In genomic region chr4:2723751-2724150, GRCh38 we compare ENCODE assay signal across 17 cellular contexts. TPM values are rescaled to one million over a fixed set of nuclear protein-coding genes. Genes with fewer than 3 reads are reported as not detected.
DNase-seq lines count a peak whose midpoint lies in the region; ATAC-seq and TF ChIP-seq lines count a peak whose summit lies in the region.
"Had no signal": no experiment of that assay in that cellular context is flagged by ENCODE, and none has a peak within 500 bp of the region (broad histone marks: within the 10 kb centered on the region; RNA-seq: fewer than 3 reads in every experiment).

No MANE protein-coding gene starts in this region.

- 89 to 92% methylated on average over 3 of the region's 3 CpGs for WGBS in sigmoid colon, 2 donors

- H3K4me1 Mint-ChIP-seq in activated T-cell treated with anti-CD3 and anti-CD28 coated beads, Interleukin-2, amount 50 U/mL, for 72 hours (ENCODE audit: low read depth), result peaks cover 18% of the 10 kb centered on the region
- H3K4me1 Mint-ChIP-seq in Caco-2 (ENCODE audit: low read depth, unreplicated experiment), result no peaks in the 10 kb centered on the region

- BruUV-seq in Caco-2 (replicated peaks; lab: Mats Ljungman, UMichigan), result no TSS peak

- peak overlapping the region; percentile 50 for H3K27ac Mint-ChIP-seq in activated T-cell treated with anti-CD3 and anti-CD28 coated beads, Interleukin-2, amount 50 U/mL, for 72 hours
- H3K27ac Mint-ChIP-seq in Caco-2 (ENCODE audit: unreplicated experiment), result peak overlapping the region; percentile 7

- no peak for TF ChIP-seq POLR2A in sigmoid colon (IDR thresholded peaks at IDR 0.05)

- no peak for ATAC-seq in activated T-cell treated with anti-CD3 and anti-CD28 coated beads, Interleukin-2, amount 50 U/mL, for 72 hours (replicated peaks in 1 of 2)
- ATAC-seq in HG02798 (IDR thresholded peaks at IDR 0.05; ENCODE audit: poor library complexity, unreplicated experiment), result no peak
- ATAC-seq in lower lobe of right lung, result no peak

- TF ChIP-seq CTCF in Caco-2 (IDR thresholded peaks at IDR 0.05; ENCODE audit: insufficient read depth in 1 of 2, low read depth in 1 of 2, low read length in 1 of 2, severe bottlenecking in 1 of 2, unreplicated experiment in 1 of 2), result no peak
- TF ChIP-seq CTCF in choroid plexus epithelial cell (conservative IDR thresholded peaks at IDR 0.05; ENCODE audit: low read depth, low read length), result no peak
- TF ChIP-seq CTCF in sigmoid colon (IDR thresholded peaks at IDR 0.05), result no peak
- no peak for TF ChIP-seq CTCF in coronary artery (IDR thresholded peaks at IDR 0.05)
- TF ChIP-seq CTCF in lower lobe of right lung (IDR thresholded peaks at IDR 0.05), result no peak

- H3K27me3 ChIP-seq in Caco-2 (replicated peaks; ENCODE audit: control insufficient read depth, insufficient read depth, low read length), result no peaks in the 10 kb centered on the region
- H3K27me3 ChIP-seq in sigmoid colon, result no peaks in the 10 kb centered on the region
- H3K27me3 ChIP-seq in lower lobe of right lung (ENCODE audit: low read depth), result no peaks in the 10 kb centered on the region

- H3K4me1 ChIP-seq in Caco-2, result no peaks in the 10 kb centered on the region
- no peaks in the 10 kb centered on the region for H3K4me1 ChIP-seq in sigmoid colon
- no peaks in the 10 kb centered on the region for H3K4me1 ChIP-seq in lower lobe of right lung

- H3K36me3 Mint-ChIP-seq in activated T-cell treated with anti-CD3 and anti-CD28 coated beads, Interleukin-2, amount 50 U/mL, for 72 hours (ENCODE audit: insufficient read depth in 2 of 2), result peaks cover 2 to 15% of the 10 kb centered on the region in 2 donors
- peaks cover 48% of the 10 kb centered on the region for H3K36me3 Mint-ChIP-seq in Caco-2 (ENCODE audit: insufficient read depth, unreplicated experiment)

- no peaks in the 10 kb centered on the region for H3K9me3 Mint-ChIP-seq in activated T-cell treated with anti-CD3 and anti-CD28 coated beads, Interleukin-2, amount 50 U/mL, for 72 hours
- H3K9me3 Mint-ChIP-seq in Caco-2 (ENCODE audit: unreplicated experiment), result no peaks in the 10 kb centered on the region

- no peak for TF ChIP-seq EP300 in sigmoid colon (IDR thresholded peaks at IDR 0.05)

- intact Hi-C loops in Caco-2 (cut with micrococcal nuclease; ENCODE audit: unreplicated experiment) (no loop called here), sigmoid colon (cut with DNase I) (no loop called here), lower lobe of right lung (cut with DNase I) (no loop called here)

- POLR2A ChIA-PET in Caco-2 (lab: Charles Lee), result no interaction called here

- CTCF ChIA-PET in Caco-2 (lab: Charles Lee), result no interaction called here

- H3K4me3 ChIP-seq in Caco-2 (ENCODE audit: low read depth, low read length) (no peak overlapping the region), choroid plexus epithelial cell (ENCODE audit: low read depth, low read length) (no peak overlapping the region), sigmoid colon (no peak overlapping the region), coronary artery (no peak overlapping the region), lower lobe of right lung (no peak overlapping the region)

- no peaks in the 10 kb centered on the region for H3K36me3 ChIP-seq in Caco-2 (ENCODE audit: control insufficient read depth, insufficient read depth, low read length)
- H3K36me3 ChIP-seq in sigmoid colon, result peaks cover 0 to 72% (median 24%) of the 10 kb centered on the region in 4 donors
- peaks cover 50% of the 10 kb centered on the region for H3K36me3 ChIP-seq in lower lobe of right lung

- H3K27me3 Mint-ChIP-seq in activated T-cell treated with anti-CD3 and anti-CD28 coated beads, Interleukin-2, amount 50 U/mL, for 72 hours (ENCODE audit: low read depth), result no peaks in the 10 kb centered on the region
- no peaks in the 10 kb centered on the region for H3K27me3 Mint-ChIP-seq in Caco-2 (ENCODE audit: insufficient read depth, unreplicated experiment)

- no peak overlapping the region for H3K27ac ChIP-seq in sigmoid colon
- H3K27ac ChIP-seq in coronary artery, result no peak overlapping the region
- no peak overlapping the region for H3K27ac ChIP-seq in lower lobe of right lung

- no peak for DNase-seq in activated T-cell treated with anti-CD3 and anti-CD28 coated beads, Interleukin-2, amount 50 U/mL, for 72 hours
- no peak for DNase-seq in activated T-cell treated with anti-CD3 and anti-CD28 coated beads, Interleukin-2, amount 50 U/mL, for 48 hours
- DNase-seq in Caco-2 (no peak), choroid plexus epithelial cell (ENCODE audit: low read depth) (peak; percentile 61), sigmoid colon (peak; percentile 52), coronary artery (ENCODE audit: low spot score) (no peak), lower lobe of right lung (no peak)
- DNase-seq: C1 segment of cervical spinal cord, DND-41, GDM1, HCEC 1CT, Kasumi-1, NCI-H1930, NCI-H2171, NCI-H446 treated with DMSO at 0.1 percent for 48 hours, NCI-H774 had no signal

- H3K4me3 Mint-ChIP-seq in activated T-cell treated with anti-CD3 and anti-CD28 coated beads, Interleukin-2, amount 50 U/mL, for 72 hours, result no peak overlapping the region
- H3K4me3 Mint-ChIP-seq in Caco-2 (ENCODE audit: unreplicated experiment), result no peak overlapping the region

- H3K9me3 ChIP-seq in Caco-2 (no peaks in the 10 kb centered on the region), sigmoid colon (no peaks in the 10 kb centered on the region), lower lobe of right lung (no peaks in the 10 kb centered on the region)

RNA-seq across cellular contexts. Expression of gene TNIP2, which starts 32.4 kb away (rescaled TPM):
- 10 to 100 TPM; 72.3 to 85.8 TPM for total RNA-seq in activated T-cell treated with anti-CD3 and anti-CD28 coated beads, Interleukin-2, amount 50 U/mL, for 72 hours
- total RNA-seq in Caco-2 (2022), result 35.8 and 36.3 TPM in 2 replicates
- total RNA-seq in sigmoid colon, result 10 to 100 TPM; 56.3 to 68.8 (median 66.9) TPM
- 10 to 100 TPM; 51.7 to 65.0 (median 51.8) TPM for polyA plus RNA-seq in sigmoid colon
- total RNA-seq in lower lobe of right lung, result 36.7 TPM

Comparison
In these comparisons a context has a peak if more than half of its experiments do, and no peak if none do; other contexts are left out.
1. DNase-seq: peak in choroid plexus epithelial cell (single experiment) and sigmoid colon (single experiment); none in activated T-cell treated with anti-CD3 and anti-CD28 coated beads, Interleukin-2, amount 50 U/mL, for 72 hours (0 of 2), activated T-cell treated with anti-CD3 and anti-CD28 coated beads, Interleukin-2, amount 50 U/mL, for 48 hours (0 of 2), Caco-2 (0 of 2), coronary artery (single experiment) and lower lobe of right lung (single experiment).